1 cellular context compared by ENCODE assay signal in genomic region chr5:87916320-87916719, GRCh38.
TF ChIP-seq lines count a peak whose summit lies in the region.

No MANE protein-coding gene starts in this region.

TF ChIP-seq in GM23338, 12 proteins besides CTCF, POLR2A, EP300 and RAD21:
- TF ChIP-seq ZNF462 (CRISPR knock-in tag; IDR thresholded peaks at IDR 0.05) (no peak), ZNF331 (CRISPR knock-in tag; IDR thresholded peaks at IDR 0.05; ENCODE audit: low read depth) (no peak), EZH2phosphoT487 (IDR thresholded peaks at IDR 0.05; ENCODE audit: unreplicated experiment) (no peak), EZH2 (IDR thresholded peaks at IDR 0.05; ENCODE audit: low read depth, unreplicated experiment) (no peak), ETS1 (IDR thresholded peaks at IDR 0.05) (no peak), CREB1 (CRISPR knock-in tag; IDR thresholded peaks at IDR 0.05; ENCODE audit: low read depth) (no peak), POLR2AphosphoS5 (IDR thresholded peaks at IDR 0.05; ENCODE audit: low read depth) (no peak), STAT1 (IDR thresholded peaks at IDR 0.05; ENCODE audit: unreplicated experiment) (no peak), JUNB (IDR thresholded peaks at IDR 0.05; ENCODE audit: unreplicated experiment) (no peak), NANOG (IDR thresholded peaks at IDR 0.05; ENCODE audit: borderline replicate concordance) (no peak), ZNF114 (CRISPR knock-in tag; IDR thresholded peaks at IDR 0.05) (no peak), REST (IDR thresholded peaks at IDR 0.05; ENCODE audit: unreplicated experiment) (no peak)
